In genomic region chr6:42316390-42316970, GRCh38 we compare ENCODE assay signal across 8 cellular contexts.
A peak's percentile ranks its signal among the peaks of the same experiment; 100 is the strongest.
DNase-seq lines count a peak whose midpoint lies in the region; ATAC-seq, FAIRE-seq and TF ChIP-seq lines count a peak whose summit lies in the region.

No MANE protein-coding gene starts in this region.

- H4K20me1 ChIP-seq in BLaER1 treated with 17β-estradiol and CSF1 and Interleukin-3, amounts not matched to agents 10 nM and 100 nM: peaks cover 0 to 15% (median 0%) of the 10 kb centered on the region in 11 experiments; a peak in 4 of 22 replicates

- peaks cover 13 to 71% (median 24%) of the 10 kb centered on the region in 10 experiments for H3K4me1 ChIP-seq in BLaER1 treated with 17β-estradiol and CSF1 and Interleukin-3, amounts not matched to agents 10 nM and 100 nM
- H3K4me1 ChIP-seq in lower lobe of right lung (peaks cover 29% of the 10 kb centered on the region), ovary (ENCODE audit: insufficient read depth) (peaks cover 21% of the 10 kb centered on the region)

- intact Hi-C loops in lower lobe of right lung (cut with DNase I) (no loop called here), ovary (cut with DNase I) (no loop called here)

- peak overlapping the region in 3 of 10 experiments; percentile 11 to 50 (median 14); a peak in 2 of 20 replicates for H3K4me3 ChIP-seq in BLaER1 treated with 17β-estradiol and CSF1 and Interleukin-3, amounts not matched to agents 10 nM and 100 nM
- H3K4me3 ChIP-seq in lower lobe of right lung (no peak overlapping the region), ovary (no peak overlapping the region)

- H3K27ac ChIP-seq in BLaER1 treated with 17β-estradiol and CSF1 and Interleukin-3, amounts not matched to agents 10 nM and 100 nM: peak overlapping the region; percentile 27 to 85 (median 64); a peak in 19 of 22 replicates
- H3K27ac ChIP-seq in lower lobe of right lung (no peak overlapping the region), ovary (no peak overlapping the region)

- peak; percentile 64 for FAIRE-seq in HTR-8/SVneo (lab: Jason Lieb, UNC)

- peak overlapping the region; percentile 5 for H3K27ac Mint-ChIP-seq in activated T-helper 17 cell treated with anti-CD3 and anti-CD28 coated beads, Interleukin-2, amount 50 U/mL, for 72 hours

- TF ChIP-seq EP300 in ovary (IDR thresholded peaks at IDR 0.05): no peak

- no peaks in the 10 kb centered on the region for H3K27me3 ChIP-seq in BLaER1 treated with 17β-estradiol and CSF1 and Interleukin-3, amounts not matched to agents 10 nM and 100 nM
- H3K27me3 ChIP-seq in lower lobe of right lung (ENCODE audit: low read depth): no peaks in the 10 kb centered on the region
- no peaks in the 10 kb centered on the region for H3K27me3 ChIP-seq in ovary

- no peaks in the 10 kb centered on the region for H3K9me3 Mint-ChIP-seq in activated T-helper 17 cell treated with anti-CD3 and anti-CD28 coated beads, Interleukin-2, amount 50 U/mL, for 72 hours

- in situ Hi-C loops in G401 (cut with HindIII; ENCODE audit: low sequenced_read_pairs): no loop called here

- no peak for TF ChIP-seq POLR2A in ovary (IDR thresholded peaks at IDR 0.05)

- ATAC-seq in activated T-helper 17 cell treated with anti-CD3 and anti-CD28 coated beads, Interleukin-2, amount 50 U/mL, for 72 hours (replicated peaks): peak; percentile 23
- ATAC-seq in lower lobe of right lung (peak; percentile 43 to 57), GM18517 (IDR thresholded peaks at IDR 0.05; ENCODE audit: unreplicated experiment) (no peak)

- 27 to 44% (median 28%) methylated on average over 3 of the region's 3 CpGs for WGBS in ovary, 3 donors

- DNase-seq in HTR-8/SVneo (ENCODE audit: insufficient read length, low spot score): no peak
- peak; percentile 54 for DNase-seq in lower lobe of right lung
- DNase-seq in GM20000 (ENCODE audit: low spot score): no peak
- no peak for DNase-seq in ovary
- no peak for DNase-seq in G401 (ENCODE audit: low spot score)

- TF ChIP-seq CTCF in lower lobe of right lung (IDR thresholded peaks at IDR 0.05): no peak
- TF ChIP-seq CTCF in GM20000 (IDR thresholded peaks at IDR 0.05; ENCODE audit: extremely low read depth, missing control alignments): no peak
- no peak for TF ChIP-seq CTCF in ovary (IDR thresholded peaks at IDR 0.05)

- peak overlapping the region in 6 of 11 experiments; percentile 37 to 65 (median 60); a peak in 11 of 22 replicates for H3K9ac ChIP-seq in BLaER1 treated with 17β-estradiol and CSF1 and Interleukin-3, amounts not matched to agents 10 nM and 100 nM

- H3K36me3 ChIP-seq in BLaER1 treated with 17β-estradiol and CSF1 and Interleukin-3, amounts not matched to agents 10 nM and 100 nM: peaks cover 0 to 33% (median 14%) of the 10 kb centered on the region in 11 experiments; a peak in 9 of 22 replicates
- no peaks in the 10 kb centered on the region for H3K36me3 ChIP-seq in lower lobe of right lung
- no peaks in the 10 kb centered on the region for H3K36me3 ChIP-seq in ovary

- H3K27me3 Mint-ChIP-seq in activated T-helper 17 cell treated with anti-CD3 and anti-CD28 coated beads, Interleukin-2, amount 50 U/mL, for 72 hours: no peaks in the 10 kb centered on the region

- H3K4me3 Mint-ChIP-seq in activated T-helper 17 cell treated with anti-CD3 and anti-CD28 coated beads, Interleukin-2, amount 50 U/mL, for 72 hours: peak overlapping the region; percentile 56

- peaks cover 35% of the 10 kb centered on the region for H3K4me1 Mint-ChIP-seq in activated T-helper 17 cell treated with anti-CD3 and anti-CD28 coated beads, Interleukin-2, amount 50 U/mL, for 72 hours

- no peaks in the 10 kb centered on the region for H3K36me3 Mint-ChIP-seq in activated T-helper 17 cell treated with anti-CD3 and anti-CD28 coated beads, Interleukin-2, amount 50 U/mL, for 72 hours (ENCODE audit: low read depth)

- H3K4me2 ChIP-seq in BLaER1 treated with 17β-estradiol and CSF1 and Interleukin-3, amounts not matched to agents 10 nM and 100 nM: peak overlapping the region; percentile 69 to 84 (median 80)

- H3K9me3 ChIP-seq in BLaER1 treated with 17β-estradiol and CSF1 and Interleukin-3, amounts not matched to agents 10 nM and 100 nM (replicated peaks in 1 of 11): no peaks in the 10 kb centered on the region
- H3K9me3 ChIP-seq in lower lobe of right lung: no peaks in the 10 kb centered on the region
- no peaks in the 10 kb centered on the region for H3K9me3 ChIP-seq in ovary

Comparison
In these comparisons a context has a peak if more than half of its experiments do, and no peak if none do; other contexts are left out.
1. H3K27ac ChIP-seq: peak in BLaER1 treated with 17β-estradiol and CSF1 and Interleukin-3, amounts not matched to agents 10 nM and 100 nM (11 of 11); none in lower lobe of right lung (single experiment) and ovary (0 of 2).